In the genomic region with DNA sequence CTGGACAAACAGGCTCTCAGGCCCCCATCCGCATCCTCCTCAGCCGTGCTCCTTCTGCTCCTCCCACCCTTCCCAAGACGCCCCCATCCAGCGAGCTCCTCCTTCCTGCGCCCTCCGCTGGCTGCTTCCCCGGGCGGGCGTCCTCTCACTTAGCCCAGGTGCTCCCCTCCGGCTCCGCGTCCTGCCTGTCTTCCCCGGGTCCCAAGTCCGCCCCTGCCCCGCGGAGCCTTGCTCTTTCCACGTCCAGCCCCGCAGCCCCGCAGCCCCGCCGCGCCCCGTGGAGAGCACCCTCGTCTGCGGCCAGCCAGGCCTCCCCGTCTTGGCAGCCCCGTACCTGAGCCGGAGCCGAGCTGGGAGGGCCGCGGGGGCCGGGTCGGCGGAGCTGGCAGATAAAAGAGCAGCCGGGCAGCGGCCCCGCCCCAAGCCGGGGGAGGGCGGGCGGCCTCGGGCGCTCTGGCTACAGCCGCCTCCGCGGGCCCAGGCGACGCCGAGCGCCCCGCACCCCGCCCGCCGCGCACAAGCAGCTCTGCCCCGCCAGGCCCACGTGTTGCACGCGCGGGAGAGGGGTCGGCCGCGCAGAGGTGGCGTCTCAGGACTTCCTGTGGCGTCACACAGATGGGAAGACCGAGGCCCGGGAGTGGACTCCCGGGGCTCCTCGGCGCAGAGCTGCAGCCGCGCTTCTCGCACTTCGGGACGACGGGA, we compare ENCODE assay signal across 8 cellular contexts. TPM values are rescaled to one million over a fixed set of nuclear protein-coding genes. Genes with fewer than 3 reads are reported as not detected.
DNase-seq lines count a peak whose midpoint lies in the region; ATAC-seq and TF ChIP-seq lines count a peak whose summit lies in the region.

A gene with protein sequence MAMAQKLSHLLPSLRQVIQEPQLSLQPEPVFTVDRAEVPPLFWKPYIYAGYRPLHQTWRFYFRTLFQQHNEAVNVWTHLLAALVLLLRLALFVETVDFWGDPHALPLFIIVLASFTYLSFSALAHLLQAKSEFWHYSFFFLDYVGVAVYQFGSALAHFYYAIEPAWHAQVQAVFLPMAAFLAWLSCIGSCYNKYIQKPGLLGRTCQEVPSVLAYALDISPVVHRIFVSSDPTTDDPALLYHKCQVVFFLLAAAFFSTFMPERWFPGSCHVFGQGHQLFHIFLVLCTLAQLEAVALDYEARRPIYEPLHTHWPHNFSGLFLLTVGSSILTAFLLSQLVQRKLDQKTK (minus strand): TSS at position 555 of the 702 bp plus-strand sequence. CDS start 11,869 bp downstream, outside the sequence.

- H3K27me3 Mint-ChIP-seq in T-helper 17 cell = no peaks in the 10 kb centered on the region

- H3K4me3 Mint-ChIP-seq in T-helper 17 cell = peak within 1 kb of the TSS; percentile 87

- H3K36me3 Mint-ChIP-seq in T-helper 17 cell (ENCODE audit: low read depth) = no peaks in the 10 kb centered on the region

- H3K4me1 ChIP-seq in ACC112 (ENCODE audit: control insufficient read depth, insufficient read depth, low read length, unreplicated experiment) (peaks cover 16% of the 10 kb centered on the region), right atrium auricular region (peaks cover 0 to 26% of the 10 kb centered on the region in 2 donors), urinary bladder (ENCODE audit: insufficient read depth) (no peaks in the 10 kb centered on the region)

- H3K4me3 ChIP-seq in ACC112 (ENCODE audit: low read depth, low read length) = peak within 1 kb of the TSS; percentile 88
- peak within 1 kb of the TSS; percentile 37 for H3K4me3 ChIP-seq in Jurkat, Clone E6-1 (ENCODE audit: low read length)
- peak within 1 kb of the TSS; percentile 54 to 67 for H3K4me3 ChIP-seq in right atrium auricular region
- peak within 1 kb of the TSS; percentile 63 for H3K4me3 ChIP-seq in urinary bladder (ENCODE audit: low read depth, low read length)

- no peak for DNase-seq in Jurkat, Clone E6-1 (ENCODE audit: low read depth, low spot score)
- peak; percentile 34 to 59 (median 48) for DNase-seq in T-helper 17 cell
- peak in 52 of 56 donors; percentile 30 to 86 (median 63) for DNase-seq in amygdala (lab: John Stamatoyannopoulos, UW)
- peak; percentile 77 for DNase-seq in right atrium auricular region (ENCODE audit: low spot score)
- DNase-seq in posterior vena cava (ENCODE audit: low spot score) = peak; percentile 90

- H3K36me3 ChIP-seq in ACC112 (ENCODE audit: insufficient read depth, low read length) (no peaks in the 10 kb centered on the region), right atrium auricular region (no peaks in the 10 kb centered on the region), urinary bladder (ENCODE audit: insufficient read depth) (no peaks in the 10 kb centered on the region)

- intact Hi-C loops in posterior vena cava (cut with DNase I) = no loop called here

- H3K27me3 ChIP-seq in ACC112 (ENCODE audit: insufficient read depth, low read length) = no peaks in the 10 kb centered on the region
- no peaks in the 10 kb centered on the region for H3K27me3 ChIP-seq in right atrium auricular region

- H2AFZ ChIP-seq in ACC112 (ENCODE audit: low read length, unreplicated experiment) = peak within 1 kb of the TSS; percentile 20

- H3K9me3 ChIP-seq in T-helper 17 cell (ENCODE audit: control insufficient read depth, low read length, poor library complexity, severe bottlenecking) = no peaks in the 10 kb centered on the region
- no peaks in the 10 kb centered on the region for H3K9me3 ChIP-seq in right atrium auricular region

- ATAC-seq in GM19023 (IDR thresholded peaks at IDR 0.05; ENCODE audit: unreplicated experiment) = peak; percentile 59
- peak; percentile 87 for ATAC-seq in T-helper 17 cell

- WGBS in urinary bladder = under 1% methylated on average over 75 of the region's 75 CpGs

- no peak for TF ChIP-seq CTCF in right atrium auricular region (IDR thresholded peaks at IDR 0.05)

- peaks cover 16% of the 10 kb centered on the region for H3K79me2 ChIP-seq in ACC112 (ENCODE audit: control insufficient read depth, insufficient read depth, low read length, unreplicated experiment)

- H3K27ac ChIP-seq in ACC112 (ENCODE audit: low read depth, low read length) = peak within 1 kb of the TSS; percentile 41; the same call in 1 of the 2 replicates
- H3K27ac ChIP-seq in right atrium auricular region = peak within 1 kb of the TSS; percentile 45 to 53
- peak within 1 kb of the TSS; percentile 92 for H3K27ac ChIP-seq in urinary bladder (ENCODE audit: low read depth)

- peaks cover 13% of the 10 kb centered on the region for H3K4me1 Mint-ChIP-seq in T-helper 17 cell

- H3K27ac Mint-ChIP-seq in T-helper 17 cell = peak within 1 kb of the TSS; percentile 19

RNA-seq across cellular contexts. Expression of the gene that starts here (rescaled TPM):
- 3.7 TPM for polyA plus RNA-seq in Jurkat, Clone E6-1 (2012; ENCODE audit: insufficient read depth, insufficient read length)
- total RNA-seq in T-helper 17 cell (1 to 10 TPM; 1.4 to 2.6 TPM), right atrium auricular region (1 to 10 TPM in 1 of 2 donors, under 1 TPM in 1; 0.85 to 2.9 TPM), posterior vena cava (1 to 10 TPM; 5.9 to 7.1 TPM), urinary bladder (10.4 TPM)
- 13.4 TPM for polyA plus RNA-seq in urinary bladder

Comparison
In these comparisons a context has a peak if more than half of its experiments do, and no peak if none do; other contexts are left out.
1. H3K27ac ChIP-seq: peak in every context shown above with its lines; median percentile 92 in urinary bladder; 49 in right atrium auricular region; 41 in ACC112.
2. H3K4me3 ChIP-seq: peak in every context shown above with its lines; median percentile 88 in ACC112; 63 in urinary bladder; 60 in right atrium auricular region; 37 in Jurkat, Clone E6-1.